Comparison of ENCODE assay signal across 21 cellular contexts in the genomic region with DNA sequence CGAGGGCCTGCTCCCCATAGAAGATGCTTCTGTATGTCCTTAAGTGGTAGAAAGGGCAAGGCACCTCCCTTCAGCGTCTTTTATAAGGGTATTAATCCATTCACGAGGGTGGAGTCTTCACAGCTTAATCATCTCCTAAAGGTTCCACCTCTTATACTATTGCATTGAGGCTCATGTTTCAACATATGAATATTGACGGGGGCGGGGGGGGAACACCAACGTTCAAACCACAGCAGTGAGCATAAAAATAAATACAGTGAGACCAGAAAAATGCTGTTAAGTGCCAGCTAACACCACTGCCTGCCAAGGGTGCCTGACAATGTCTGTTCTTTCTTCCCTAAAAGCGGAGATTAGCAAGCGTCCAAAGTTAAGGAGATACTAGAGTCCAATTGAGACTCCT.
"Had no signal": no experiment of that assay in that cellular context is flagged by ENCODE, and none has a peak within 500 bp of the region (broad histone marks: within the 10 kb centered on the region; RNA-seq: fewer than 3 reads in every experiment).

No MANE protein-coding gene starts in this region.

- H3K36me3 ChIP-seq: esophagus muscularis mucosa, gastrocnemius medialis, left lung, thoracic aorta, transverse colon had no signal

- H3K4me3 ChIP-seq: esophagus muscularis mucosa, gastrocnemius medialis, left lung, lung, psoas muscle, skin epidermis, thoracic aorta, transverse colon had no signal

- H3K9me3 ChIP-seq: psoas muscle, thoracic aorta, transverse colon had no signal

- H3K27me3 ChIP-seq: esophagus muscularis mucosa, gastrocnemius medialis, left lung, transverse colon had no signal

- DNase-seq: effector memory CD8-positive, alpha-beta T cell; gastrocnemius medialis; glutamatergic neuron; left lung; mesenchymal stem cell; midbrain; naive B cell; occipital lobe; psoas muscle; retina; stimulated activated CD4-positive, alpha-beta T cell treated with anti-CD3 and anti-CD28 coated beads, Interleukin-2, amount 100 ng/mL, for 24 hours; stimulated activated CD4-positive, alpha-beta T cell treated with anti-CD3 and anti-CD28 coated beads, Interleukin-4, amount 100 ng/mL, for 4 hours; stimulated activated naive B cell treated with anti-CD40 and anti-IgM and Interleukin-4, amounts not matched to agents 10 μg/mL and 1 μg/mL and 100 μg/mL, for 72 hours; stimulated activated naive CD8-positive, alpha-beta T cell treated with anti-CD3 and anti-CD28 coated beads, Interleukin-15, amount 100 ng/mL, for 72 hours; transverse colon had no signal

- ATAC-seq: effector memory CD8-positive, alpha-beta T cell; gastrocnemius medialis; left lung; psoas muscle; sciatic nerve; stimulated activated naive B cell treated with anti-CD40 and anti-IgM and Interleukin-4, amounts not matched to agents 10 μg/mL and 1 μg/mL and 100 μg/mL, for 72 hours; stimulated activated naive CD8-positive, alpha-beta T cell treated with anti-CD3 and anti-CD28 coated beads, Interleukin-15, amount 100 ng/mL, for 72 hours had no signal

- H3K27ac ChIP-seq: epithelial cell of prostate, esophagus muscularis mucosa, gastrocnemius medialis, left lung, psoas muscle, skin epidermis, thoracic aorta, transverse colon had no signal

- H3K4me1 ChIP-seq: esophagus muscularis mucosa, gastrocnemius medialis, left lung, psoas muscle, transverse colon had no signal
